Comparison of ENCODE assay signal across 1 cellular context in genomic region chr19:33797821-33798633, GRCh38.
TF ChIP-seq lines count a peak whose summit lies in the region.

No MANE protein-coding gene starts in this region.

TF ChIP-seq in K562, 482 proteins besides CTCF, POLR2A, EP300 and RAD21 (continued from another document):
- TF ChIP-seq ZBTB26 (CRISPR knock-in tag; IDR thresholded peaks at IDR 0.05), result no peak
- TF ChIP-seq POLR2G (IDR thresholded peaks at IDR 0.05; ENCODE audit: low read depth, low read length), result peak; percentile 67
- TF ChIP-seq, protein P1, sequence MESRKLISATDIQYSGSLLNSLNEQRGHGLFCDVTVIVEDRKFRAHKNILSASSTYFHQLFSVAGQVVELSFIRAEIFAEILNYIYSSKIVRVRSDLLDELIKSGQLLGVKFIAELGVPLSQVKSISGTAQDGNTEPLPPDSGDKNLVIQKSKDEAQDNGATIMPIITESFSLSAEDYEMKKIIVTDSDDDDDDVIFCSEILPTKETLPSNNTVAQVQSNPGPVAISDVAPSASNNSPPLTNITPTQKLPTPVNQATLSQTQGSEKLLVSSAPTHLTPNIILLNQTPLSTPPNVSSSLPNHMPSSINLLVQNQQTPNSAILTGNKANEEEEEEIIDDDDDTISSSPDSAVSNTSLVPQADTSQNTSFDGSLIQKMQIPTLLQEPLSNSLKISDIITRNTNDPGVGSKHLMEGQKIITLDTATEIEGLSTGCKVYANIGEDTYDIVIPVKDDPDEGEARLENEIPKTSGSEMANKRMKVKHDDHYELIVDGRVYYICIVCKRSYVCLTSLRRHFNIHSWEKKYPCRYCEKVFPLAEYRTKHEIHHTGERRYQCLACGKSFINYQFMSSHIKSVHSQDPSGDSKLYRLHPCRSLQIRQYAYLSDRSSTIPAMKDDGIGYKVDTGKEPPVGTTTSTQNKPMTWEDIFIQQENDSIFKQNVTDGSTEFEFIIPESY (CRISPR knock-in tag; IDR thresholded peaks at IDR 0.05), result peak; percentile 76
